ENCODE assay signal across 14 cellular contexts in genomic region chr1:27886744-27887143, GRCh38. TPM values are rescaled to one million over a fixed set of nuclear protein-coding genes. Genes with fewer than 3 reads are reported as not detected.
DNase-seq lines count a peak whose midpoint lies in the region; ATAC-seq and TF ChIP-seq lines count a peak whose summit lies in the region.
"Had no signal": no experiment of that assay in that cellular context is flagged by ENCODE, and none has a peak within 500 bp of the region (broad histone marks: within the 10 kb centered on the region; RNA-seq: fewer than 3 reads in every experiment).

No MANE protein-coding gene starts in this region.

- no peak for TF ChIP-seq POLR2A in spleen (IDR thresholded peaks at IDR 0.05)

- H3K36me3 Mint-ChIP-seq in activated CD4-positive, alpha-beta T cell treated with anti-CD3 and anti-CD28 coated beads for 36 hours (ENCODE audit: low read depth) = peaks cover 57% of the 10 kb centered on the region
- H3K36me3 Mint-ChIP-seq in T-cell = peaks cover 70% of the 10 kb centered on the region

- no peaks in the 10 kb centered on the region for H3K9me3 Mint-ChIP-seq in activated CD4-positive, alpha-beta T cell treated with anti-CD3 and anti-CD28 coated beads for 36 hours (ENCODE audit: low read depth)
- H3K9me3 Mint-ChIP-seq in T-cell = no peaks in the 10 kb centered on the region
- H3K9me3 Mint-ChIP-seq: type B pancreatic cell had no signal

- no peaks in the 10 kb centered on the region for H3K9me3 ChIP-seq in spleen

- CTCF ChIA-PET in activated CD4-positive, alpha-beta T cell treated with anti-CD3 and anti-CD28 coated beads for 36 hours (lab: Charles Lee) = interaction anchor here (1.3 to 2.1 kb wide), 2 partner anchors 29 to 322 kb away, joined by 3 to 9 read pairs; no protein-coding TSS in a partner anchor
- CTCF ChIA-PET in T-cell (lab: Charles Lee) = interaction anchor here in 1 of 2 donors (0.5 kb wide), 1 partner anchor 22 kb away, joined by 3 read pairs; no protein-coding TSS in a partner anchor

- peak; percentile 53 for ATAC-seq in activated CD4-positive, alpha-beta T cell treated with anti-CD3 and anti-CD28 coated beads for 36 hours
- peak; percentile 1 to 19 (median 4) for ATAC-seq in T-cell (replicated peaks in 1 of 4)
- no peak for ATAC-seq in HG02885 (IDR thresholded peaks at IDR 0.05; ENCODE audit: poor library complexity, unreplicated experiment)
- no peak for ATAC-seq in HG02571 (IDR thresholded peaks at IDR 0.05; ENCODE audit: unreplicated experiment)

- DNase-seq in activated CD4-positive, alpha-beta T cell treated with anti-CD3 and anti-CD28 coated beads for 36 hours = no peak
- no peak for DNase-seq in activated CD4-positive, alpha-beta T cell treated with anti-CD3 and anti-CD28 coated beads, Interleukin-2, amount 50 U/mL, for 1 hour
- DNase-seq in T-cell (no peak), dorsolateral prefrontal cortex (no peak), spleen (no peak), NCI-H1694 treated with DMSO at 0.1 percent for 48 hours (lab: John Stamatoyannopoulos, UW) (no peak)
- DNase-seq: DMS79 treated with DMSO at 0.1 percent for 48 hours, NCI-H69 had no signal

- no peak overlapping the region for H3K4me3 Mint-ChIP-seq in activated CD4-positive, alpha-beta T cell treated with anti-CD3 and anti-CD28 coated beads for 36 hours
- H3K4me3 Mint-ChIP-seq in T-cell = peak overlapping the region in 2 of 3 donors; percentile 14 to 79
- H3K4me3 Mint-ChIP-seq: type B pancreatic cell had no signal

- 60 to 86% (median 71%) methylated on average over 3 of the region's 3 CpGs for WGBS in spleen, 5 donors

- H3K27me3 ChIP-seq in dorsolateral prefrontal cortex = no peaks in the 10 kb centered on the region
- no peaks in the 10 kb centered on the region for H3K27me3 ChIP-seq in spleen (replicated peaks in 1 of 7)
- H3K27me3 ChIP-seq: hepatocyte had no signal

- TF ChIP-seq CTCF in dorsolateral prefrontal cortex (IDR thresholded peaks at IDR 0.05 in 54 of 56, conservative IDR thresholded peaks at IDR 0.05 in 2 of 56; ENCODE audit: low read depth in 1 of 56, partially characterized antibody in 56 of 56) (no peak), spleen (IDR thresholded peaks at IDR 0.05 in 8 of 11, conservative IDR thresholded peaks at IDR 0.05 in 3 of 11) (no peak)

- peaks cover 18 to 100% (median 94%) of the 10 kb centered on the region in 6 donors for H3K4me1 ChIP-seq in spleen

- peaks cover 0 to 97% (median 33%) of the 10 kb centered on the region in 6 donors for H3K36me3 ChIP-seq in spleen

- H3K4me1 Mint-ChIP-seq in activated CD4-positive, alpha-beta T cell treated with anti-CD3 and anti-CD28 coated beads for 36 hours = peaks cover 51% of the 10 kb centered on the region
- peaks cover 26 to 86% (median 80%) of the 10 kb centered on the region in 3 donors for H3K4me1 Mint-ChIP-seq in T-cell

- POLR2A ChIA-PET in activated CD4-positive, alpha-beta T cell treated with anti-CD3 and anti-CD28 coated beads for 36 hours (lab: Charles Lee) = interaction anchor here (0.5 to 0.7 kb wide), 3 partner anchors 13 to 26 kb away, joined by 3 to 4 read pairs (median 3); no protein-coding TSS in a partner anchor
- POLR2A ChIA-PET in T-cell (lab: Charles Lee) = interaction anchor here in 1 of 2 donors (0.6 kb wide), 1 partner anchor 729 kb away, joined by 6 read pairs; no protein-coding TSS in a partner anchor

- intact Hi-C loops in activated CD4-positive, alpha-beta T cell treated with anti-CD3 and anti-CD28 coated beads for 36 hours (cut with DNase I, micrococcal nuclease) = no loop called here
- intact Hi-C loops in dorsolateral prefrontal cortex (cut with DNase I) = no loop called here
- intact Hi-C loops in spleen (cut with DNase I; ENCODE audit: low total_unique reads) = no loop called here

- H3K27me3 Mint-ChIP-seq in activated CD4-positive, alpha-beta T cell treated with anti-CD3 and anti-CD28 coated beads for 36 hours = no peaks in the 10 kb centered on the region
- H3K27me3 Mint-ChIP-seq in T-cell = no peaks in the 10 kb centered on the region
- H3K27me3 Mint-ChIP-seq: type B pancreatic cell had no signal

- H3K27ac ChIP-seq in dorsolateral prefrontal cortex = peak overlapping the region in 44 of 59 donors; percentile 0 to 82 (median 48)
- peak overlapping the region; percentile 54 to 97 (median 92) for H3K27ac ChIP-seq in spleen
- H3K27ac ChIP-seq: hepatocyte had no signal

- H3K4me3 ChIP-seq in dorsolateral prefrontal cortex (no peak overlapping the region), spleen (peak overlapping the region in 3 of 8 donors; percentile 1 to 61 (median 23))
- H3K4me3 ChIP-seq: hepatocyte, lung had no signal

- peak overlapping the region; percentile 64 for H3K27ac Mint-ChIP-seq in activated CD4-positive, alpha-beta T cell treated with anti-CD3 and anti-CD28 coated beads for 36 hours
- H3K27ac Mint-ChIP-seq in T-cell = peak overlapping the region; percentile 92 to 99
- H3K27ac Mint-ChIP-seq: type B pancreatic cell had no signal

RNA-seq across cellular contexts. Expression of gene THEMIS2, which starts 14.4 kb away (rescaled TPM):
- total RNA-seq in activated CD4-positive, alpha-beta T cell treated with anti-CD3 and anti-CD28 coated beads for 36 hours = 10 to 100 TPM; 14.2 to 16.2 TPM
- total RNA-seq in T-cell = 100 to 1,000 TPM in 2 of 5 donors, 10 to 100 TPM in 3; 39.0 to 124 (median 94.8) TPM
- 10 to 100 TPM in 119 of 120 experiments, 1 to 10 TPM in 1; 9.2 to 62.4 (median 20.7) TPM for total RNA-seq in dorsolateral prefrontal cortex
- 100 to 1,000 TPM; 166 to 433 (median 273) TPM for total RNA-seq in spleen
- 100 to 1,000 TPM in 1 of 3 donors, 10 to 100 TPM in 2; 82.4 to 122 (median 88.8) TPM for polyA plus RNA-seq in spleen
- polyA plus RNA-seq: hepatocyte had no signal

RNA-seq across cellular contexts. Expression of gene RPA2, which starts 27.6 kb away (rescaled TPM):
- total RNA-seq in activated CD4-positive, alpha-beta T cell treated with anti-CD3 and anti-CD28 coated beads for 36 hours = 10 to 100 TPM; 70.2 to 72.8 TPM
- total RNA-seq in T-cell (10 to 100 TPM; 36.1 to 68.9 (median 53.5) TPM), dorsolateral prefrontal cortex (10 to 100 TPM; 22.6 to 58.6 (median 33.9) TPM), spleen (10 to 100 TPM; 32.2 to 49.1 (median 38.1) TPM)
- polyA plus RNA-seq in spleen = 10 to 100 TPM; 47.5 to 61.8 (median 60.9) TPM

RNA-seq across cellular contexts. Expression of gene SMPDL3B, which starts 48.1 kb away (rescaled TPM):
- under 1 TPM; 0.53 to 0.55 TPM for total RNA-seq in activated CD4-positive, alpha-beta T cell treated with anti-CD3 and anti-CD28 coated beads for 36 hours
- total RNA-seq in T-cell (under 1 TPM in 4 of 5 donors, not detected in 1; 0.22 to 0.44 (median 0.33) TPM), dorsolateral prefrontal cortex (1 to 10 TPM in 57 of 120 experiments, under 1 TPM in 60, not detected in 3; 0.28 to 2.8 (median 0.98) TPM), spleen (1 to 10 TPM in 6 of 7 donors, under 1 TPM in 1; 0.46 to 2.5 (median 1.4) TPM)
- under 1 TPM in 2 of 3 donors, not detected in 1; 0.13 to 0.21 TPM for polyA plus RNA-seq in spleen
- total RNA-seq: osteocyte had no signal

RNA-seq across cellular contexts. Expression of gene PPP1R8, which starts 56.2 kb away (rescaled TPM):
- 10 to 100 TPM; 49.6 to 65.9 TPM for total RNA-seq in activated CD4-positive, alpha-beta T cell treated with anti-CD3 and anti-CD28 coated beads for 36 hours
- total RNA-seq in T-cell = 10 to 100 TPM; 20.5 to 48.1 (median 40.5) TPM
- total RNA-seq in dorsolateral prefrontal cortex = 10 to 100 TPM; 26.5 to 47.0 (median 34.4) TPM
- total RNA-seq in spleen = 10 to 100 TPM; 24.7 to 39.1 (median 30.1) TPM
- polyA plus RNA-seq in spleen = 10 to 100 TPM; 22.5 to 33.8 (median 29.1) TPM

Comparison
In these comparisons a context has a peak if more than half of its experiments do, and no peak if none do; other contexts are left out.
1. ATAC-seq: peak in activated CD4-positive, alpha-beta T cell treated with anti-CD3 and anti-CD28 coated beads for 36 hours (single experiment) and T-cell (4 of 4); none in HG02885 (single experiment) and HG02571 (single experiment).